ENCODE assay signal across 1 cellular context in the genomic region with DNA sequence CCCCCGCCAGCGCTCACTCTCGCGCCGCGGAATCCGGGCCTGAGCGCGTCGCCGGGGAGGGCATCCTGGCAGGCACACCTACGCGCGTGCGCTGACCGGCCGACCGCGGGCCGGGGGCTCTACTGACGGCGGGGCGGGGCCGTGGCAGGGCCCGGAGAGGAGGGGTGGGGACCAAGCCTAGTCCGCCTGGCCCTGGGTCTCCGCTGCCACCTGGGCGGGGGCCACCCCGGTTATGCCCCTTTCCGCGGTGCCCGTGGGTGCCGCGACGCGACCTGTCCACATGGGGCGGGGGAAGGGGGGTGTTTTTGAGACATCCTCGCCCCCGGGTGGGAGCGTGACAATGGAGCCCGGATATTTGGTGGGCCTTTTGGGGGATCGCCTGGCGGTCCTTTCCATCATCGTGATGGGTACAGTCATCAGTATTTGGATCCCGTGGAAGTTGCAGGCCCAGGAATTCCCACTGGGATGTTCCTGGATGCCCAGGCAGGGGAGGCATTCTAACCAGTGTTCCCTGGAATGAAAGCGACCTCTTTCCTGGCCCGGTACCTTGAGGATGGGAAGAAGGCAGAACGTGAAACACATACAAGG.
TF ChIP-seq lines count a peak whose summit lies in the region.

No MANE protein-coding gene starts in this region.

TF ChIP-seq in HEK293, 187 proteins besides CTCF, POLR2A, EP300 and RAD21 (continued from another document):
- peak; percentile 89 for TF ChIP-seq IKZF3 (tag by site-specific recombination; IDR thresholded peaks at IDR 0.05)
- TF ChIP-seq, protein P1, sequence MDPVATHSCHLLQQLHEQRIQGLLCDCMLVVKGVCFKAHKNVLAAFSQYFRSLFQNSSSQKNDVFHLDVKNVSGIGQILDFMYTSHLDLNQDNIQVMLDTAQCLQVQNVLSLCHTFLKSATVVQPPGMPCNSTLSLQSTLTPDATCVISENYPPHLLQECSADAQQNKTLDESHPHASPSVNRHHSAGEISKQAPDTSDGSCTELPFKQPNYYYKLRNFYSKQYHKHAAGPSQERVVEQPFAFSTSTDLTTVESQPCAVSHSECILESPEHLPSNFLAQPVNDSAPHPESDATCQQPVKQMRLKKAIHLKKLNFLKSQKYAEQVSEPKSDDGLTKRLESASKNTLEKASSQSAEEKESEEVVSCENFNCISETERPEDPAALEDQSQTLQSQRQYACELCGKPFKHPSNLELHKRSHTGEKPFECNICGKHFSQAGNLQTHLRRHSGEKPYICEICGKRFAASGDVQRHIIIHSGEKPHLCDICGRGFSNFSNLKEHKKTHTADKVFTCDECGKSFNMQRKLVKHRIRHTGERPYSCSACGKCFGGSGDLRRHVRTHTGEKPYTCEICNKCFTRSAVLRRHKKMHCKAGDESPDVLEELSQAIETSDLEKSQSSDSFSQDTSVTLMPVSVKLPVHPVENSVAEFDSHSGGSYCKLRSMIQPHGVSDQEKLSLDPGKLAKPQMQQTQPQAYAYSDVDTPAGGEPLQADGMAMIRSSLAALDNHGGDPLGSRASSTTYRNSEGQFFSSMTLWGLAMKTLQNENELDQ (tag by site-specific recombination; IDR thresholded peaks at IDR 0.05; ENCODE audit: low read depth) = no peak
- TF ChIP-seq ZNF747 (tag by site-specific recombination; IDR thresholded peaks at IDR 0.05) = no peak
- TF ChIP-seq, protein P2, sequence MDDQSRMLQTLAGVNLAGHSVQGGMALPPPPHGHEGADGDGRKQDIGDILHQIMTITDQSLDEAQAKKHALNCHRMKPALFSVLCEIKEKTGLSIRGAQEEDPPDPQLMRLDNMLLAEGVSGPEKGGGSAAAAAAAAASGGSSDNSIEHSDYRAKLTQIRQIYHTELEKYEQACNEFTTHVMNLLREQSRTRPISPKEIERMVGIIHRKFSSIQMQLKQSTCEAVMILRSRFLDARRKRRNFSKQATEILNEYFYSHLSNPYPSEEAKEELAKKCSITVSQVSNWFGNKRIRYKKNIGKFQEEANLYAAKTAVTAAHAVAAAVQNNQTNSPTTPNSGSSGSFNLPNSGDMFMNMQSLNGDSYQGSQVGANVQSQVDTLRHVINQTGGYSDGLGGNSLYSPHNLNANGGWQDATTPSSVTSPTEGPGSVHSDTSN (CRISPR knock-in tag; IDR thresholded peaks at IDR 0.05) = 0 out of 2 replicates have a peak, but pooled peaks have one; percentile 10
- no peak for TF ChIP-seq ZNF621 (tag by site-specific recombination; IDR thresholded peaks at IDR 0.05)
- TF ChIP-seq ZNF561 (tag by site-specific recombination; IDR thresholded peaks at IDR 0.05; ENCODE audit: borderline replicate concordance) = 0 out of 2 replicates have a peak, but pooled peaks have one; percentile 16
